In the genomic region with DNA sequence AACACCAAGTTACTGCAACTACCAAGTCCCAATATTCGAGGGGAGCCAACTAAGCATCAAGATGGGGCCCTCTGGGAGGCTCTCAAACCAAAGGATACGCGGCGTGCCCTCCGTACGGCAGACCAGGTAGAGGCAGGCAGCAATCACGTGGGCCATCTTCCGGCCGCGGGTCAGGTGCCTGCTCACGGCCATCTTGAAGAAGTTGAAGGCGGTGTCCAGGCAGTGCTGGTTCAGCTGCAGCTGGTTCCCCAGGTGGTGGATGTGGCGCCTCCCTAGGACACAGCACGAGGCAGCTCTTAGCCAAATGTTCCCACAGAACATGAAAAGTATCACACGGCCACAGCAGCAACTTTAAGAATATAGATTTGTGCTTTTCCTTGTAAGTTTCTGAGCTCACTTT, we compare ENCODE assay signal across 1 cellular context.
TF ChIP-seq lines count a peak whose summit lies in the region.

No MANE protein-coding gene starts in this region.

TF ChIP-seq in H1, 55 proteins besides CTCF, POLR2A, EP300 and RAD21:
- no peak for TF ChIP-seq HDAC6 (IDR thresholded peaks at IDR 0.05; ENCODE audit: low read depth, low read length)
- no peak for TF ChIP-seq POLR2AphosphoS5 (IDR thresholded peaks at IDR 0.05; ENCODE audit: low read depth, low read length)
- TF ChIP-seq YY1 (IDR thresholded peaks at IDR 0.05; ENCODE audit: low read depth, low read length): 0 out of 2 replicates have a peak, but pooled peaks have one; percentile 31
- no peak for TF ChIP-seq CBX8 (IDR thresholded peaks at IDR 0.05; ENCODE audit: borderline replicate concordance, low read depth, low read length)
- TF ChIP-seq HDAC2 (IDR thresholded peaks at IDR 0.05; ENCODE audit: borderline replicate concordance in 1 of 2, low read depth in 2 of 2, low read length in 2 of 2): no peak
- TF ChIP-seq CHD2 (IDR thresholded peaks at IDR 0.05; ENCODE audit: low read length): no peak
- TF ChIP-seq BRCA1 (IDR thresholded peaks at IDR 0.05; ENCODE audit: low read depth, low read length): no peak
- no peak for TF ChIP-seq MAFK (IDR thresholded peaks at IDR 0.05; ENCODE audit: low read depth, low read length)
